ENCODE assay signal across 30 cellular contexts in the genomic region with DNA sequence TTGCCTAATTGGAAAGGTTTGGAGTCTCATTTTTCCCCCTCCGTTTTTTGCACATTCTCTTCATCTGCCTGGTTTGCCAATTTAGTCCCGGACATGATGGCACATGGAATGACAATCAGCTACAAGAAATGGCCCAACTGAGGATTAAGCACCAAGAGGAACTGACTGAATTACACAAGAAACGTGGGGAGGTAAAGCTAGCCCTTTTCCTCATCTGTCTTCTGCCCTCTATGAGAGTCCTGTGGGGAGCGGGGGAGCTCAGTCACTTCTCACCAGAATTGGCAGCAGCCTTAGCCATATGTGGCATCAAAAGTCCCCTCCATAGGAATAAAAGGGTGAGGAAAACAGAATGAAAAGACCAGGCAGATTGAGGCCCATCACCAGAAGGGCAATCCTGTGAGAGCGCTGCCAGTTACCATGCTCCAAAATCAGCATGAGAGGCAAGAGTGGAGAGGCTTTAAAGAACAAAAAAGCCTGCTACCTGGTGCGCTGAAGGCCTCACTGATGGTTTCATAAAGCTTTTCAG. TPM values are rescaled to one million over a fixed set of nuclear protein-coding genes. Genes with fewer than 3 reads are reported as not detected.
DNase-seq lines count a peak whose midpoint lies in the region; ATAC-seq and TF ChIP-seq lines count a peak whose summit lies in the region.
"Had no signal": no experiment of that assay in that cellular context is flagged by ENCODE, and none has a peak within 500 bp of the region (broad histone marks: within the 10 kb centered on the region; RNA-seq: fewer than 3 reads in every experiment).

No MANE protein-coding gene starts in this region.

- no peaks in the 10 kb centered on the region for H3K27me3 ChIP-seq in HL-60 (ENCODE audit: insufficient read depth, poor library complexity, severe bottlenecking)
- no peaks in the 10 kb centered on the region for H3K27me3 ChIP-seq in tibial artery
- H3K27me3 ChIP-seq: cardiac muscle cell, stomach had no signal

- POLR2A ChIA-PET in activated CD4-positive, alpha-beta T cell treated with anti-CD3 and anti-CD28 coated beads for 36 hours (lab: Charles Lee): no interaction called here
- POLR2A ChIA-PET in activated naive CD8-positive, alpha-beta T cell treated with anti-CD3 and anti-CD28 coated beads, Interleukin-2, amount 10 ng/mL, durations not matched to agents 7 days and 5 days (lab: Charles Lee): no interaction called here

- no peaks in the 10 kb centered on the region for H3K27me3 Mint-ChIP-seq in activated CD4-positive, alpha-beta T cell treated with anti-CD3 and anti-CD28 coated beads for 36 hours
- H3K27me3 Mint-ChIP-seq in activated CD4-positive, alpha-beta T cell treated with anti-CD3 and anti-CD28 coated beads, Interleukin-2, amount 10 ng/mL, durations not matched to agents 24 days and 14 days: no peaks in the 10 kb centered on the region
- no peaks in the 10 kb centered on the region for H3K27me3 Mint-ChIP-seq in activated naive CD8-positive, alpha-beta T cell treated with anti-CD3 and anti-CD28 coated beads, Interleukin-2, amount 10 ng/mL, durations not matched to agents 7 days and 5 days
- no peaks in the 10 kb centered on the region for H3K27me3 Mint-ChIP-seq in natural killer cell treated with Interleukin-12 subunit alpha and Interleukin-12 subunit beta and Interleukin-15 and Interleukin-18, amount 100 ng/mL, for 72 hours
- H3K27me3 Mint-ChIP-seq: dendritic cell treated with granulocyte-macrophage colony-stimulating factor and Interleukin-4, amounts not matched to agents 40 ng/mL and 50 ng/mL, for 4 days had no signal

- H3K27ac Mint-ChIP-seq in activated CD4-positive, alpha-beta T cell treated with anti-CD3 and anti-CD28 coated beads for 36 hours: peak overlapping the region; percentile 59
- H3K27ac Mint-ChIP-seq in activated CD4-positive, alpha-beta T cell treated with anti-CD3 and anti-CD28 coated beads, Interleukin-2, amount 10 ng/mL, durations not matched to agents 24 days and 14 days: no peak overlapping the region
- peak overlapping the region; percentile 67 for H3K27ac Mint-ChIP-seq in activated naive CD8-positive, alpha-beta T cell treated with anti-CD3 and anti-CD28 coated beads, Interleukin-2, amount 10 ng/mL, durations not matched to agents 7 days and 5 days
- H3K27ac Mint-ChIP-seq in natural killer cell treated with Interleukin-12 subunit alpha and Interleukin-12 subunit beta and Interleukin-15 and Interleukin-18, amount 100 ng/mL, for 72 hours: peak overlapping the region; percentile 83 to 84

- H3K4me3 ChIP-seq in HL-60 (replicated peaks; ENCODE audit: insufficient read depth, low read length): no peak overlapping the region
- no peak overlapping the region for H3K4me3 ChIP-seq in tibial artery
- H3K4me3 ChIP-seq: A549, cardiac muscle cell, stomach had no signal

- TF ChIP-seq CTCF in HL-60 (IDR thresholded peaks at IDR 0.05; ENCODE audit: insufficient read depth, low read length) (no peak), tibial artery (IDR thresholded peaks at IDR 0.05) (no peak)

- H3K27ac ChIP-seq in HL-60 (replicated peaks) (peak overlapping the region; percentile 10; the same call in 1 of the 2 replicates), tibial artery (no peak overlapping the region)
- H3K27ac ChIP-seq: A549, cardiac muscle cell, KMS-11, stomach had no signal

- peaks cover 62 to 100% (median 99%) of the 10 kb centered on the region in 3 donors for H3K36me3 ChIP-seq in tibial artery

- H3K9me3 Mint-ChIP-seq in activated CD4-positive, alpha-beta T cell treated with anti-CD3 and anti-CD28 coated beads for 36 hours (ENCODE audit: low read depth): no peaks in the 10 kb centered on the region
- no peaks in the 10 kb centered on the region for H3K9me3 Mint-ChIP-seq in activated CD4-positive, alpha-beta T cell treated with anti-CD3 and anti-CD28 coated beads, Interleukin-2, amount 10 ng/mL, durations not matched to agents 24 days and 14 days
- H3K9me3 Mint-ChIP-seq in activated naive CD8-positive, alpha-beta T cell treated with anti-CD3 and anti-CD28 coated beads, Interleukin-2, amount 10 ng/mL, durations not matched to agents 7 days and 5 days: no peaks in the 10 kb centered on the region
- no peaks in the 10 kb centered on the region for H3K9me3 Mint-ChIP-seq in natural killer cell treated with Interleukin-12 subunit alpha and Interleukin-12 subunit beta and Interleukin-15 and Interleukin-18, amount 100 ng/mL, for 72 hours
- H3K9me3 Mint-ChIP-seq: dendritic cell treated with granulocyte-macrophage colony-stimulating factor and Interleukin-4, amounts not matched to agents 40 ng/mL and 50 ng/mL, for 4 days; neural crest cell had no signal

- H3K4me1 ChIP-seq in tibial artery: no peaks in the 10 kb centered on the region

- intact Hi-C loops in activated CD4-positive, alpha-beta T cell treated with anti-CD3 and anti-CD28 coated beads for 36 hours (cut with DNase I, micrococcal nuclease): no loop called here
- intact Hi-C loops in activated CD4-positive, alpha-beta T cell treated with anti-CD3 and anti-CD28 coated beads, Interleukin-2, amount 10 ng/mL, durations not matched to agents 24 days and 14 days (cut with micrococcal nuclease): no loop called here
- intact Hi-C loops in Right ventricle myocardium inferior (cut with DNase I) (loop anchor here (2.0 kb wide), 1 partner anchor 24 kb away; no protein-coding TSS in a partner anchor), tibial artery (cut with DNase I; ENCODE audit: low total_unique reads) (no loop called here)

- no peak overlapping the region for H3K4me3 Mint-ChIP-seq in activated CD4-positive, alpha-beta T cell treated with anti-CD3 and anti-CD28 coated beads for 36 hours
- no peak overlapping the region for H3K4me3 Mint-ChIP-seq in activated CD4-positive, alpha-beta T cell treated with anti-CD3 and anti-CD28 coated beads, Interleukin-2, amount 10 ng/mL, durations not matched to agents 24 days and 14 days
- no peak overlapping the region for H3K4me3 Mint-ChIP-seq in activated naive CD8-positive, alpha-beta T cell treated with anti-CD3 and anti-CD28 coated beads, Interleukin-2, amount 10 ng/mL, durations not matched to agents 7 days and 5 days
- peak overlapping the region; percentile 67 for H3K4me3 Mint-ChIP-seq in natural killer cell treated with Interleukin-12 subunit alpha and Interleukin-12 subunit beta and Interleukin-15 and Interleukin-18, amount 100 ng/mL, for 72 hours
- H3K4me3 Mint-ChIP-seq: dendritic cell treated with granulocyte-macrophage colony-stimulating factor and Interleukin-4, amounts not matched to agents 40 ng/mL and 50 ng/mL, for 4 days; neural crest cell had no signal

- CTCF ChIA-PET in activated CD4-positive, alpha-beta T cell treated with anti-CD3 and anti-CD28 coated beads for 36 hours (lab: Charles Lee): interaction anchor here (1.4 kb wide), 1 partner anchor 12 kb away, joined by 3 read pairs; a partner anchor contains a TSS

- peaks cover 56% of the 10 kb centered on the region for H3K4me1 Mint-ChIP-seq in activated CD4-positive, alpha-beta T cell treated with anti-CD3 and anti-CD28 coated beads for 36 hours
- peaks cover 55% of the 10 kb centered on the region for H3K4me1 Mint-ChIP-seq in activated CD4-positive, alpha-beta T cell treated with anti-CD3 and anti-CD28 coated beads, Interleukin-2, amount 10 ng/mL, durations not matched to agents 24 days and 14 days
- H3K4me1 Mint-ChIP-seq in activated naive CD8-positive, alpha-beta T cell treated with anti-CD3 and anti-CD28 coated beads, Interleukin-2, amount 10 ng/mL, durations not matched to agents 7 days and 5 days: peaks cover 60% of the 10 kb centered on the region
- H3K4me1 Mint-ChIP-seq in natural killer cell treated with Interleukin-12 subunit alpha and Interleukin-12 subunit beta and Interleukin-15 and Interleukin-18, amount 100 ng/mL, for 72 hours (ENCODE audit: low read depth in 2 of 2): peaks cover 51 to 58% of the 10 kb centered on the region in 2 donors
- H3K4me1 Mint-ChIP-seq: neural crest cell had no signal

- no peak for DNase-seq in activated CD4-positive, alpha-beta T cell treated with anti-CD3 and anti-CD28 coated beads for 36 hours
- no peak for DNase-seq in activated CD4-positive, alpha-beta T cell treated with anti-CD3 and anti-CD28 coated beads, Interleukin-2, amount 10 ng/mL, durations not matched to agents 24 days and 14 days
- peak in 1 of 2 experiments; percentile 61 for DNase-seq in HL-60 (ENCODE audit: low read depth in 1 of 2, low spot score in 1 of 2)
- no peak for DNase-seq in activated naive CD8-positive, alpha-beta T cell treated with anti-CD3 and anti-CD28 coated beads, Interleukin-2, amount 10 ng/mL, durations not matched to agents 7 days and 5 days
- DNase-seq in natural killer cell treated with Interleukin-12 subunit alpha and Interleukin-12 subunit beta and Interleukin-15 and Interleukin-18, amount 100 ng/mL, for 72 hours (ENCODE audit: low spot score): no peak
- no peak for DNase-seq in Right ventricle myocardium inferior (ENCODE audit: missing footprints)
- no peak for DNase-seq in HT-29 (ENCODE audit: low spot score)
- DNase-seq in tibial artery: no peak
- DNase-seq: activated CD8-positive, alpha-beta memory T cell treated with anti-CD3 and anti-CD28 coated beads, Interleukin-2, amount 50 U/mL, for 4 hours; activated gamma-delta T cell treated with Interleukin-2 at 50 U/mL for 16 hours; aorta; COR-L47; DMS79 treated with DMSO at 0.1 percent for 48 hours; NCI-H1694; NCI-H2171; NCI-H524; posterior cingulate gyrus; SIG-M5; stomach; SW 1271; trophoblast cell had no signal

- H3K9me3 ChIP-seq in tibial artery: no peaks in the 10 kb centered on the region
- H3K9me3 ChIP-seq: A549, stomach had no signal

- no peak for ATAC-seq in activated CD4-positive, alpha-beta T cell treated with anti-CD3 and anti-CD28 coated beads for 36 hours
- no peak for ATAC-seq in activated naive CD8-positive, alpha-beta T cell treated with anti-CD3 and anti-CD28 coated beads, Interleukin-2, amount 10 ng/mL, durations not matched to agents 7 days and 5 days (ENCODE audit: low read depth)
- ATAC-seq in natural killer cell treated with Interleukin-12 subunit alpha and Interleukin-12 subunit beta and Interleukin-15 and Interleukin-18, amount 100 ng/mL, for 72 hours: no peak
- ATAC-seq in Right ventricle myocardium inferior: no peak
- ATAC-seq: A549, sciatic nerve had no signal

- peaks cover 74% of the 10 kb centered on the region for H3K36me3 Mint-ChIP-seq in activated CD4-positive, alpha-beta T cell treated with anti-CD3 and anti-CD28 coated beads for 36 hours (ENCODE audit: low read depth)
- peaks cover 77% of the 10 kb centered on the region for H3K36me3 Mint-ChIP-seq in activated CD4-positive, alpha-beta T cell treated with anti-CD3 and anti-CD28 coated beads, Interleukin-2, amount 10 ng/mL, durations not matched to agents 24 days and 14 days (ENCODE audit: low read depth)
- peaks cover 51% of the 10 kb centered on the region for H3K36me3 Mint-ChIP-seq in activated naive CD8-positive, alpha-beta T cell treated with anti-CD3 and anti-CD28 coated beads, Interleukin-2, amount 10 ng/mL, durations not matched to agents 7 days and 5 days
- peaks cover 53% of the 10 kb centered on the region for H3K36me3 Mint-ChIP-seq in natural killer cell treated with Interleukin-12 subunit alpha and Interleukin-12 subunit beta and Interleukin-15 and Interleukin-18, amount 100 ng/mL, for 72 hours

RNA-seq across cellular contexts. Expression of a gene that starts 11.6 kb away (rescaled TPM):
- total RNA-seq in activated CD4-positive, alpha-beta T cell treated with anti-CD3 and anti-CD28 coated beads for 36 hours: 10 to 100 TPM; 23.0 to 24.6 TPM
- 36.7 and 37.9 TPM in 2 replicates for total RNA-seq in activated CD4-positive, alpha-beta T cell treated with anti-CD3 and anti-CD28 coated beads, Interleukin-2, amount 10 ng/mL, durations not matched to agents 24 days and 14 days
- 10 to 100 TPM; 60.8 to 67.6 TPM for total RNA-seq in activated naive CD8-positive, alpha-beta T cell treated with anti-CD3 and anti-CD28 coated beads, Interleukin-2, amount 10 ng/mL, durations not matched to agents 7 days and 5 days
- 10 to 100 TPM; 39.5 to 78.6 TPM for total RNA-seq in natural killer cell treated with Interleukin-12 subunit alpha and Interleukin-12 subunit beta and Interleukin-15 and Interleukin-18, amount 100 ng/mL, for 72 hours
- total RNA-seq in Right ventricle myocardium inferior: 15.4 TPM
- total RNA-seq in HT-29 (2014; rRNA removed; shearing (Covaris generic)): 32.4 and 36.6 TPM in 2 replicates

RNA-seq across cellular contexts. Expression of a gene that starts 44.5 kb away (rescaled TPM):
- under 1 TPM in 1 of 2 experiments, not detected in 1; 0.39 TPM for total RNA-seq in activated CD4-positive, alpha-beta T cell treated with anti-CD3 and anti-CD28 coated beads for 36 hours
- total RNA-seq in activated CD4-positive, alpha-beta T cell treated with anti-CD3 and anti-CD28 coated beads, Interleukin-2, amount 10 ng/mL, durations not matched to agents 24 days and 14 days: not detected in 2 replicates
- under 1 TPM in 1 of 2 experiments, not detected in 1; 0.45 TPM for total RNA-seq in activated naive CD8-positive, alpha-beta T cell treated with anti-CD3 and anti-CD28 coated beads, Interleukin-2, amount 10 ng/mL, durations not matched to agents 7 days and 5 days
- total RNA-seq in natural killer cell treated with Interleukin-12 subunit alpha and Interleukin-12 subunit beta and Interleukin-15 and Interleukin-18, amount 100 ng/mL, for 72 hours: under 1 TPM in 1 of 2 donors, not detected in 1; 0.05 TPM
- total RNA-seq in Right ventricle myocardium inferior: not detected
- not detected in 2 replicates for total RNA-seq in HT-29 (2014; rRNA removed; shearing (Covaris generic))
- total RNA-seq: aorta, cardiac muscle cell, fibroblast of lung, glomerular endothelial cell, liver, neural crest cell, sciatic nerve had no signal
